1 cellular context compared by ENCODE assay signal in genomic region chrX:155267995-155268394, GRCh38. TPM values are rescaled to one million over a fixed set of nuclear protein-coding genes. Genes with fewer than 3 reads are reported as not detected.
"Had no signal": no experiment of that assay in that cellular context is flagged by ENCODE, and none has a peak within 500 bp of the region (broad histone marks: within the 10 kb centered on the region; RNA-seq: fewer than 3 reads in every experiment).

No MANE protein-coding gene starts in this region.

RNA-seq across cellular contexts. Expression of gene RAB39B, which starts 3.7 kb away (rescaled TPM):
- total RNA-seq: M059J had no signal
